ENCODE assay signal across 32 cellular contexts in the genomic region with DNA sequence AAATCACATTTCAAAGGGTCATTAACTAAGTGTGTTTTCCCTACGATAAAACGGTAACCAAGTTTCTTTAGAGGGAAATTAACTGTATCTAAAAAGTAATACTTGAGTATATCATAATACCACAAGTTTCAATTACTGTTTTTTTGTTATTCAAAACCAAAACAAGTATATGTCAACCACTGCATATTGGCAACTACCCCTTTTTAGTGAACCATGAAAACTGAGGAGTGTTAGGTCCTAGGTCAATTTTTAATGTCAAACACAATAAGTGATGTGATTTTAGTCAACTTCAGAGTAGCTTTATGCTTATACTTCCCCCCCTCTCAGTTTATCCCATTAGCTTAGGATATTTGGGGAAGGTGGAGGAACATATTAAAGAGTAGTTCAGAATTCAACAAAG.
"Had no signal": no experiment of that assay in that cellular context is flagged by ENCODE, and none has a peak within 500 bp of the region (broad histone marks: within the 10 kb centered on the region; RNA-seq: fewer than 3 reads in every experiment).

No MANE protein-coding gene starts in this region.

- H3K9me3 ChIP-seq: esophagus squamous epithelium, gastroesophageal sphincter, heart right ventricle had no signal

- H3K27me3 ChIP-seq: brain microvascular endothelial cell, dorsolateral prefrontal cortex, esophagus squamous epithelium, gastroesophageal sphincter, heart right ventricle had no signal

- DNase-seq: activated CD4-positive, alpha-beta T cell treated with anti-CD3 and anti-CD28 coated beads for 36 hours; activated CD4-positive, alpha-beta T cell treated with anti-CD3 and anti-CD28 coated beads, Interleukin-2, amount 10 ng/mL, durations not matched to agents 24 days and 14 days; activated CD4-positive, CD25-positive, alpha-beta regulatory T cell; activated CD4-positive, CD25-positive, alpha-beta regulatory T cell treated with anti-CD3 and anti-CD28 coated beads, Interleukin-2, amount 50 U/mL, for 72 hours; activated CD8-positive, alpha-beta memory T cell treated with anti-CD3 and anti-CD28 coated beads for 24 hours; activated CD8-positive, alpha-beta T cell treated with anti-CD3 and anti-CD28 coated beads for 36 hours; activated effector memory CD4-positive, alpha-beta T cell treated with Interleukin-2 at 50 U/mL for 16 hours; activated gamma-delta T cell treated with Interleukin-2 at 50 U/mL for 16 hours; activated naive CD4-positive, alpha-beta T cell treated with anti-CD3 and anti-CD28 coated beads, Interleukin-2, amount 50 U/mL, for 16 hours; activated naive CD4-positive, alpha-beta T cell treated with Interleukin-2 at 50 U/mL for 16 hours; activated T-cell treated with anti-CD3 and anti-CD28 coated beads, Interleukin-2, amount 50 U/mL, for 4 hours; amniotic stem cell; anterior cingulate cortex; brain microvascular endothelial cell; dorsolateral prefrontal cortex; effector memory CD4-positive, alpha-beta T cell; erythroblast; esophagus squamous epithelium; foreskin melanocyte; heart right ventricle; T-cell; T1000 had no signal

- FAIRE-seq: astrocyte, bronchial epithelial cell had no signal

- H3K27ac Mint-ChIP-seq: activated CD4-positive, alpha-beta T cell treated with anti-CD3 and anti-CD28 coated beads for 36 hours; activated CD4-positive, alpha-beta T cell treated with anti-CD3 and anti-CD28 coated beads, Interleukin-2, amount 10 ng/mL, durations not matched to agents 24 days and 14 days; activated CD8-positive, alpha-beta T cell treated with anti-CD3 and anti-CD28 coated beads for 36 hours; activated naive CD8-positive, alpha-beta T cell; activated T-helper 17 cell treated with anti-CD3 and anti-CD28 coated beads, Interleukin-2, amount 50 U/mL, for 72 hours; dendritic cell treated with granulocyte-macrophage colony-stimulating factor and Interleukin-4, amounts not matched to agents 40 ng/mL and 50 ng/mL, for 4 days; T-cell; T-helper 1 cell treated with Interleukin-12 subunit alpha and Interleukin-12 subunit beta and Interleukin-4 antibody, amounts not matched to agents 30 μg/mL and 1 μg/mL, for 36 hours; T-helper 2 cell treated with Interferon-gamma antibody and Interleukin-4, amounts not matched to agents 5 μg/mL and 100 μg/mL, for 36 hours had no signal

- H3K9me3 Mint-ChIP-seq: activated CD4-positive, alpha-beta T cell treated with anti-CD3 and anti-CD28 coated beads, Interleukin-2, amount 10 ng/mL, durations not matched to agents 24 days and 14 days; activated CD8-positive, alpha-beta T cell treated with anti-CD3 and anti-CD28 coated beads for 36 hours; activated T-cell treated with anti-CD3 and anti-CD28 coated beads, Interleukin-2, amount 50 U/mL, for 4 hours; activated T-helper 17 cell treated with anti-CD3 and anti-CD28 coated beads, Interleukin-2, amount 50 U/mL, for 72 hours; central memory CD8-positive, alpha-beta T cell; dendritic cell treated with granulocyte-macrophage colony-stimulating factor and Interleukin-4, amounts not matched to agents 40 ng/mL and 50 ng/mL, for 4 days; T-cell; T-helper 1 cell treated with Interleukin-12 subunit alpha and Interleukin-12 subunit beta and Interleukin-4 antibody, amounts not matched to agents 30 μg/mL and 1 μg/mL, for 36 hours; T-helper 2 cell treated with Interferon-gamma antibody and Interleukin-4, amounts not matched to agents 5 μg/mL and 100 μg/mL, for 36 hours had no signal

- H3K4me3 ChIP-seq: coronary artery, dorsolateral prefrontal cortex, esophagus squamous epithelium, gastroesophageal sphincter, heart right ventricle had no signal

- H3K4me3 Mint-ChIP-seq: activated CD4-positive, alpha-beta T cell treated with anti-CD3 and anti-CD28 coated beads for 36 hours; activated CD4-positive, alpha-beta T cell treated with anti-CD3 and anti-CD28 coated beads, Interleukin-2, amount 10 ng/mL, durations not matched to agents 24 days and 14 days; activated CD8-positive, alpha-beta T cell treated with anti-CD3 and anti-CD28 coated beads for 36 hours; activated naive CD8-positive, alpha-beta T cell; activated T-cell treated with anti-CD3 and anti-CD28 coated beads, Interleukin-2, amount 50 U/mL, for 4 hours; activated T-helper 17 cell treated with anti-CD3 and anti-CD28 coated beads, Interleukin-2, amount 50 U/mL, for 72 hours; central memory CD8-positive, alpha-beta T cell; dendritic cell treated with granulocyte-macrophage colony-stimulating factor and Interleukin-4, amounts not matched to agents 40 ng/mL and 50 ng/mL, for 4 days; T-cell; T-helper 1 cell treated with Interleukin-12 subunit alpha and Interleukin-12 subunit beta and Interleukin-4 antibody, amounts not matched to agents 30 μg/mL and 1 μg/mL, for 36 hours; T-helper 2 cell treated with Interferon-gamma antibody and Interleukin-4, amounts not matched to agents 5 μg/mL and 100 μg/mL, for 36 hours had no signal

- H3K36me3 Mint-ChIP-seq: activated naive CD8-positive, alpha-beta T cell had no signal

- H3K27me3 Mint-ChIP-seq: activated CD4-positive, alpha-beta T cell treated with anti-CD3 and anti-CD28 coated beads for 36 hours; activated CD4-positive, alpha-beta T cell treated with anti-CD3 and anti-CD28 coated beads, Interleukin-2, amount 10 ng/mL, durations not matched to agents 24 days and 14 days; activated CD8-positive, alpha-beta T cell treated with anti-CD3 and anti-CD28 coated beads for 36 hours; activated naive CD8-positive, alpha-beta T cell; activated T-helper 17 cell treated with anti-CD3 and anti-CD28 coated beads, Interleukin-2, amount 50 U/mL, for 72 hours; central memory CD8-positive, alpha-beta T cell; dendritic cell treated with granulocyte-macrophage colony-stimulating factor and Interleukin-4, amounts not matched to agents 40 ng/mL and 50 ng/mL, for 4 days; T-cell had no signal

- H3K4me1 ChIP-seq: esophagus squamous epithelium, gastroesophageal sphincter had no signal

- H3K27ac ChIP-seq: brain microvascular endothelial cell, coronary artery, esophagus squamous epithelium, gastroesophageal sphincter had no signal

- ATAC-seq: activated CD4-positive, alpha-beta T cell treated with anti-CD3 and anti-CD28 coated beads for 36 hours; activated CD8-positive, alpha-beta T cell treated with anti-CD3 and anti-CD28 coated beads for 36 hours; activated T-cell treated with anti-CD3 and anti-CD28 coated beads, Interleukin-2, amount 50 U/mL, for 4 hours; activated T-helper 17 cell treated with anti-CD3 and anti-CD28 coated beads, Interleukin-2, amount 50 U/mL, for 72 hours; gastroesophageal sphincter; heart right ventricle; T-cell had no signal
